Comparison of ENCODE assay signal across 8 cellular contexts in genomic region chr9:32525506-32525905, GRCh38. TPM values are rescaled to one million over a fixed set of nuclear protein-coding genes. Genes with fewer than 3 reads are reported as not detected.
DNase-seq lines count a peak whose midpoint lies in the region; ATAC-seq and TF ChIP-seq lines count a peak whose summit lies in the region.

No MANE protein-coding gene starts in this region.

- POLR2A ChIA-PET in SK-N-SH (lab: Yijun Ruan, JAX), result interaction anchor here (1.1 to 1.4 kb wide), 2 partner anchors 47 to 146 kb away, joined by 4 read pairs; no protein-coding TSS in a partner anchor

- peaks cover 23% of the 10 kb centered on the region for H3K79me2 ChIP-seq in SK-N-SH (ENCODE audit: insufficient read depth)
- H3K79me2 ChIP-seq in neural cell (replicated peaks; ENCODE audit: insufficient read depth, low read length), result no peaks in the 10 kb centered on the region

- WGBS in SK-N-SH (ENCODE audit: low lambda C conversion rate), result 83% methylated on average over 7 of the region's 7 CpGs
- WGBS in esophagus squamous epithelium, 2 donors, result 5 to 6% methylated on average over 7 of the region's 7 CpGs

- H4K20me1 ChIP-seq in SK-N-SH (ENCODE audit: insufficient read depth) (no peaks in the 10 kb centered on the region), neural cell (ENCODE audit: insufficient read depth) (no peaks in the 10 kb centered on the region)

- no peak for TF ChIP-seq RAD21 in SK-N-SH (IDR thresholded peaks at IDR 0.05; ENCODE audit: low read length)
- TF ChIP-seq RAD21 in neural cell (conservative IDR thresholded peaks at IDR 0.05), result no peak

- H3K9me3 ChIP-seq in SK-N-SH (no peaks in the 10 kb centered on the region), esophagus squamous epithelium (no peaks in the 10 kb centered on the region), neural cell (ENCODE audit: low read length) (no peaks in the 10 kb centered on the region)

- CTCF ChIA-PET in SK-N-SH (lab: Yijun Ruan, JAX), result interaction anchor here (0.6 to 7.4 kb wide), 23 partner anchors 10 to 443 kb away, joined by 3 to 127 read pairs (median 6); partner anchors contain the start of genes ACO1 and NDUFB6

- TF ChIP-seq EP300 in SK-N-SH (IDR thresholded peaks at IDR 0.05; ENCODE audit: borderline replicate concordance in 1 of 2, low read depth in 1 of 2, low read length in 1 of 2) (no peak), neural cell (conservative IDR thresholded peaks at IDR 0.05; ENCODE audit: poor library complexity, severe bottlenecking) (no peak)

- H3K27ac ChIP-seq in SK-N-SH (ENCODE audit: low read depth in 2 of 2, low read length in 1 of 2) (peak overlapping the region; percentile 72 to 86; a peak in 3 of 4 replicates), esophagus squamous epithelium (peak overlapping the region; percentile 85 to 94 (median 92)), neural cell (ENCODE audit: low read length) (no peak overlapping the region)

- intact Hi-C loops in esophagus squamous epithelium (cut with DNase I), result loop anchor here (5.0 kb wide), 1 partner anchor 143 kb away; the partner anchor contains the start of gene ACO1

- H3F3A ChIP-seq in SK-N-SH (replicated peaks; ENCODE audit: insufficient read depth), result peaks cover 13% of the 10 kb centered on the region
- H3F3A ChIP-seq in neural cell (ENCODE audit: insufficient read depth, low read length, poor library complexity, severe bottlenecking), result no peaks in the 10 kb centered on the region

- H3K9me2 ChIP-seq in SK-N-SH (no peaks in the 10 kb centered on the region), neural cell (ENCODE audit: insufficient read depth, low read length) (no peaks in the 10 kb centered on the region)

- no peak for TF ChIP-seq POLR2A in esophagus squamous epithelium (IDR thresholded peaks at IDR 0.05)

- H3K9ac ChIP-seq in SK-N-SH (peak overlapping the region; percentile 74), neural cell (ENCODE audit: low read length) (no peak overlapping the region)

- TF ChIP-seq CTCF in SK-N-SH (IDR thresholded peaks at IDR 0.05) (no peak), esophagus squamous epithelium (IDR thresholded peaks at IDR 0.05) (no peak), neural cell (IDR thresholded peaks at IDR 0.05; ENCODE audit: poor library complexity, severe bottlenecking) (no peak)

- H2AFZ ChIP-seq in SK-N-SH (ENCODE audit: low read depth) (peak overlapping the region; percentile 90), neural cell (ENCODE audit: low read depth, low read length) (no peak overlapping the region)

- H3K4me3 ChIP-seq in SK-N-SH (ENCODE audit: low read depth in 2 of 2, low read length in 1 of 2), result peak overlapping the region; percentile 70 to 79
- H3K4me3 ChIP-seq in esophagus squamous epithelium, result peak overlapping the region; percentile 58 to 88 (median 74)
- H3K4me3 ChIP-seq in neural cell (ENCODE audit: low read length), result peak overlapping the region; percentile 66

- H3K4me2 ChIP-seq in SK-N-SH, result peak overlapping the region; percentile 91
- no peak overlapping the region for H3K4me2 ChIP-seq in neural cell (ENCODE audit: low read length)

- no peak for DNase-seq in SK-N-SH
- DNase-seq in esophagus squamous epithelium (lab: John Stamatoyannopoulos, UW), result no peak
- no peak for DNase-seq in SHP77 treated with DMSO at 0.1 percent for 48 hours (lab: John Stamatoyannopoulos, UW)
- DNase-seq in NCI-H2081 treated with DMSO at 0.1 percent for 48 hours (lab: John Stamatoyannopoulos, UW), result no peak

- H3K4me1 ChIP-seq in SK-N-SH (ENCODE audit: control insufficient read depth in 1 of 2, insufficient read depth in 2 of 2, low read depth in 1 of 2, low read length in 1 of 2) (peaks cover 0 to 7% of the 10 kb centered on the region in 2 experiments; a peak in 3 of 4 replicates), esophagus squamous epithelium (peaks cover 9 to 33% (median 16%) of the 10 kb centered on the region in 3 donors)

- ATAC-seq in GM18502 (IDR thresholded peaks at IDR 0.05; ENCODE audit: poor library complexity, unreplicated experiment) (peak; percentile 16), HG02885 (IDR thresholded peaks at IDR 0.05; ENCODE audit: poor library complexity, unreplicated experiment) (peak; percentile 28), GM21515 (IDR thresholded peaks at IDR 0.05; ENCODE audit: unreplicated experiment) (no peak)

- H3K36me3 ChIP-seq in SK-N-SH (replicated peaks in 1 of 2; ENCODE audit: control insufficient read depth in 1 of 2, insufficient read depth in 2 of 2, low read length in 1 of 2) (peaks cover 0 to 4% of the 10 kb centered on the region in 2 experiments), esophagus squamous epithelium (no peaks in the 10 kb centered on the region), neural cell (ENCODE audit: insufficient read depth, low read length) (no peaks in the 10 kb centered on the region)

- no peaks in the 10 kb centered on the region for H3K27me3 ChIP-seq in SK-N-SH (ENCODE audit: insufficient read depth)
- no peaks in the 10 kb centered on the region for H3K27me3 ChIP-seq in esophagus squamous epithelium
- no peaks in the 10 kb centered on the region for H3K27me3 ChIP-seq in neural cell (ENCODE audit: insufficient read depth, low read depth, low read length)

TF ChIP-seq in SK-N-SH, 30 proteins besides CTCF, POLR2A, EP300 and RAD21:
- TF ChIP-seq TCF12 (IDR thresholded peaks at IDR 0.05) (no peak), USF2 (IDR thresholded peaks at IDR 0.05; ENCODE audit: borderline replicate concordance, low read depth, low read length) (no peak), FOSL2 (IDR thresholded peaks at IDR 0.05; ENCODE audit: borderline replicate concordance, low read depth) (no peak), GATA2 (CRISPR knock-in tag; IDR thresholded peaks at IDR 0.05) (no peak), POLR2AphosphoS5 (IDR thresholded peaks at IDR 0.05; ENCODE audit: low read depth, low read length) (no peak), NRF1 (IDR thresholded peaks at IDR 0.05; ENCODE audit: low read depth, low read length) (no peak), CHD2 (IDR thresholded peaks at IDR 0.05; ENCODE audit: low read length, partially characterized antibody) (no peak), TEAD4 (IDR thresholded peaks at IDR 0.05; ENCODE audit: borderline replicate concordance, insufficient read depth) (no peak)

TF ChIP-seq in neural cell, 6 proteins besides CTCF, POLR2A, EP300 and RAD21:
- TF ChIP-seq REST (IDR thresholded peaks at IDR 0.05; ENCODE audit: borderline replicate concordance) (no peak), SMC3 (conservative IDR thresholded peaks at IDR 0.05; ENCODE audit: poor library complexity) (no peak), EZH2 (IDR thresholded peaks at IDR 0.05; ENCODE audit: borderline replicate concordance, insufficient read depth, low read length, poor library complexity, severe bottlenecking) (no peak), MXI1 (conservative IDR thresholded peaks at IDR 0.05; ENCODE audit: poor library complexity, severe bottlenecking) (no peak), POLR2AphosphoS5 (IDR thresholded peaks at IDR 0.05) (no peak), TAF1 (IDR thresholded peaks at IDR 0.05; ENCODE audit: low read depth) (no peak)
TF ChIP-seq in neural cell: peak in this region for 0.

RNA-seq across cellular contexts. Expression of gene RIGI, which starts 0.5 kb away (rescaled TPM):
- polyA plus RNA-seq in SK-N-SH (2012; rRNA removed) (1.5 and 2.5 TPM in 2 replicates), neural cell (2.5 and 3.0 TPM in 2 replicates)
- 2.2 and 2.5 TPM in 2 replicates for polyA plus RNA-seq in SK-N-SH (2012; cell fraction: cytosol; rRNA removed)
- polyA plus RNA-seq in SK-N-SH (2012; cell fraction: nucleus; rRNA removed), result 1.9 and 3.9 TPM in 2 replicates
- 10 to 100 TPM in 1 of 4 donors, 1 to 10 TPM in 3; 6.5 to 10.4 (median 8.4) TPM for total RNA-seq in esophagus squamous epithelium
- 2.8 and 3.2 TPM in 2 replicates for polyA minus RNA-seq in neural cell

RNA-seq across cellular contexts. Expression of gene SMIM27, which starts 26.6 kb away (rescaled TPM):
- polyA plus RNA-seq in SK-N-SH (2012; rRNA removed) (5.9 and 6.0 TPM in 2 replicates), neural cell (15.6 and 23.2 TPM in 2 replicates)
- 6.4 and 6.8 TPM in 2 replicates for polyA plus RNA-seq in SK-N-SH (2012; cell fraction: cytosol; rRNA removed)
- 3.0 and 3.2 TPM in 2 replicates for polyA plus RNA-seq in SK-N-SH (2012; cell fraction: nucleus; rRNA removed)
- 1 to 10 TPM; 1.1 to 5.3 (median 2.0) TPM for total RNA-seq in esophagus squamous epithelium
- polyA minus RNA-seq in neural cell, result 2.9 and 3.7 TPM in 2 replicates

RNA-seq across cellular contexts. Expression of gene TOPORS, which starts 26.9 kb away (rescaled TPM):
- 4.9 and 6.1 TPM in 2 replicates for polyA plus RNA-seq in SK-N-SH (2012; rRNA removed)
- polyA plus RNA-seq in SK-N-SH (2012; cell fraction: cytosol; rRNA removed), result 8.2 and 9.0 TPM in 2 replicates
- polyA plus RNA-seq in SK-N-SH (2012; cell fraction: nucleus; rRNA removed), result 2.6 and 7.6 TPM in 2 replicates
- total RNA-seq in esophagus squamous epithelium, result 10 to 100 TPM; 12.2 to 19.8 (median 16.0) TPM
- 18.0 and 18.6 TPM in 2 replicates for polyA plus RNA-seq in neural cell
- polyA minus RNA-seq in neural cell, result 53.1 and 55.9 TPM in 2 replicates

RNA-seq across cellular contexts. Expression of gene NDUFB6, which starts 47.5 kb away (rescaled TPM):
- polyA plus RNA-seq in SK-N-SH (2012; rRNA removed) (78.0 and 96.2 TPM in 2 replicates), neural cell (131 and 148 TPM in 2 replicates)
- polyA plus RNA-seq in SK-N-SH (2012; cell fraction: cytosol; rRNA removed), result 105 and 117 TPM in 2 replicates
- polyA plus RNA-seq in SK-N-SH (2012; cell fraction: nucleus; rRNA removed), result 33.3 and 42.6 TPM in 2 replicates
- total RNA-seq in esophagus squamous epithelium, result 10 to 100 TPM; 33.7 to 83.7 (median 48.3) TPM
- polyA minus RNA-seq in neural cell, result 33.6 and 37.2 TPM in 2 replicates
